8 cellular contexts compared by ENCODE assay signal in genomic region chrX:2774057-2774456, GRCh38. TPM values are rescaled to one million over a fixed set of nuclear protein-coding genes. Genes with fewer than 3 reads are reported as not detected.
"Had no signal": no experiment of that assay in that cellular context is flagged by ENCODE, and none has a peak within 500 bp of the region (broad histone marks: within the 10 kb centered on the region; RNA-seq: fewer than 3 reads in every experiment).

No MANE protein-coding gene starts in this region.

- H3K4me3 ChIP-seq: GM23338, HAP-1, K562 had no signal

- DNase-seq: H7, HFFc6, IMR-90 had no signal

- FAIRE-seq: K562 had no signal

- ATAC-seq: GM23338, HCT116, K562 had no signal

- H3K4me3 Mint-ChIP-seq: GM23338, HFFc6 had no signal

- H3K4me1 ChIP-seq: HAP-1 had no signal

- H3K9me3 ChIP-seq: HAP-1 had no signal

- H3K27ac ChIP-seq: HL-60 had no signal

- H3K4me2 ChIP-seq: GM23338 had no signal

- H3K36me3 ChIP-seq: HAP-1 had no signal

- H3K27ac Mint-ChIP-seq: GM23338, HFFc6 had no signal

RNA-seq across cellular contexts. Expression of gene XG, which starts 22.2 kb away (rescaled TPM):
- polyA plus RNA-seq: IMR-90 had no signal
